ENCODE assay signal across 8 cellular contexts in the genomic region with DNA sequence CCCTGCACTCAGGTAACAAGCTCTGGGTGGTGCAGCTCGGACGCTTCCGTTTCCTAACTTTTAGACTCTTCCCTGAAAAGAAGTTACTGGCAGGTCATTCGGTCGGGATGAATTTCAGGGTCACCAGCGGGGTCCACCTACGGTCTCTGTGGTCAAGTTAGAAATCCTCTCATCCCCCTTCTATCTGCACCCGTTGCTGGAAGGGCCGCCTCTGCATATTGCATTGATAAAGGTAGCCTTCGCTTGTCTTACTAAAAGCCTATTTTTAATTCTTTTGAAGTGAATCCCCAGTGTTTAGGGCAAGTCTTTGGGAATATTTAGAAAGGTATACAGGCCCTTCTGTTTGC. TPM values are rescaled to one million over a fixed set of nuclear protein-coding genes. Genes with fewer than 3 reads are reported as not detected.
DNase-seq lines count a peak whose midpoint lies in the region; ATAC-seq and TF ChIP-seq lines count a peak whose summit lies in the region.

No MANE protein-coding gene starts in this region.

- DNase-seq in H9: no peak
- DNase-seq in SK-N-MC (ENCODE audit: low read depth, low spot score): no peak
- no peak for DNase-seq in fibroblast of the aortic adventitia (ENCODE audit: low read depth)
- DNase-seq in SW 1271 (lab: John Stamatoyannopoulos, UW): no peak
- DNase-seq in activated CD4-positive, alpha-beta T cell treated with anti-CD3 and anti-CD28 coated beads, Interleukin-2, amount 50 U/mL, for 48 hours: no peak
- no peak for DNase-seq in omental fat pad (ENCODE audit: low spot score)

- H3K4me3 ChIP-seq in SK-N-MC (peak overlapping the region; percentile 86), fibroblast of the aortic adventitia (ENCODE audit: low read depth, low read length) (peak overlapping the region; percentile 80), skeletal muscle satellite cell (ENCODE audit: low read length) (peak overlapping the region; percentile 98)

- no peak overlapping the region for H3K14ac ChIP-seq in H9 (ENCODE audit: insufficient read depth, low read length)

- H3K56ac ChIP-seq in H9 (ENCODE audit: insufficient read length, low read depth, low read length): no peak overlapping the region

- no peak overlapping the region for H2BK12ac ChIP-seq in H9 (ENCODE audit: insufficient read length, low read depth, low read length)

- no peak overlapping the region for H4K5ac ChIP-seq in H9 (ENCODE audit: insufficient read length, low read depth, low read length)

- H2AK5ac ChIP-seq in H9 (ENCODE audit: insufficient read length, low read length): no peak overlapping the region

- H3K36me3 ChIP-seq in SK-N-MC (ENCODE audit: insufficient read depth, low read length): peaks cover 18% of the 10 kb centered on the region
- H3K36me3 ChIP-seq in skeletal muscle satellite cell (ENCODE audit: insufficient read depth, low read length): peaks cover 18% of the 10 kb centered on the region

- H3K18ac ChIP-seq in H9 (ENCODE audit: insufficient read length, low read depth, low read length): no peak overlapping the region

- peaks cover 3% of the 10 kb centered on the region for H3K23me2 ChIP-seq in H9 (ENCODE audit: insufficient read length, low read depth, low read length, poor library complexity, severe bottlenecking)

- H4K91ac ChIP-seq in H9 (ENCODE audit: insufficient read length, low read depth, low read length): no peak overlapping the region

- H3K27me3 ChIP-seq in H9 (ENCODE audit: insufficient read depth, low read length) (no peaks in the 10 kb centered on the region), skeletal muscle satellite cell (ENCODE audit: control insufficient read depth, insufficient read depth, low read length) (no peaks in the 10 kb centered on the region)

- no peaks in the 10 kb centered on the region for H3K27me3 Mint-ChIP-seq in H9 (ENCODE audit: low read depth)

- H3K9ac ChIP-seq in H9 (ENCODE audit: extremely low read depth, insufficient read length, low read length) (peak overlapping the region; percentile 49), SK-N-MC (ENCODE audit: insufficient read length) (peak overlapping the region; percentile 79), skeletal muscle satellite cell (ENCODE audit: low read depth, low read length) (peak overlapping the region; percentile 94)

- no peaks in the 10 kb centered on the region for H3K79me1 ChIP-seq in H9 (ENCODE audit: insufficient read depth, low read depth, low read length, poor library complexity, severe bottlenecking)

- no peak overlapping the region for H3K23ac ChIP-seq in H9 (ENCODE audit: insufficient read length, low read depth, low read length)

- H3K4me2 ChIP-seq in H9 (ENCODE audit: insufficient read depth, insufficient read length, low read length): peak overlapping the region; percentile 85
- peak overlapping the region; percentile 86 for H3K4me2 ChIP-seq in skeletal muscle satellite cell (ENCODE audit: low read length)

- no peak overlapping the region for H3K4ac ChIP-seq in H9 (ENCODE audit: low read depth, low read length)

- H3K4me1 ChIP-seq in H9 (ENCODE audit: insufficient read depth, low read length) (no peaks in the 10 kb centered on the region), skeletal muscle satellite cell (ENCODE audit: control insufficient read depth, insufficient read depth, low read length) (peaks cover 19% of the 10 kb centered on the region)

- H3K27ac Mint-ChIP-seq in H9: peak overlapping the region; percentile 41 to 98 (median 82); a peak in 5 of 7 replicates

- TF ChIP-seq CTCF in H9 (conservative IDR thresholded peaks at IDR 0.05) (no peak), fibroblast of the aortic adventitia (IDR thresholded peaks at IDR 0.05; ENCODE audit: insufficient read depth, low read length) (no peak), omental fat pad (IDR thresholded peaks at IDR 0.05) (no peak)

- H3T11ph ChIP-seq in H9 (ENCODE audit: low read length): no peak overlapping the region

- WGBS in H9 (ENCODE audit: extremely low coverage, insufficient read length, low lambda C conversion rate): no CpG with 5 or more reads among the region's 10 CpGs

- H3K9me3 Mint-ChIP-seq in H9: no peaks in the 10 kb centered on the region

- no peak overlapping the region for H2BK15ac ChIP-seq in H9 (ENCODE audit: low read depth, low read length)

- H3K4me3 Mint-ChIP-seq in H9: peak overlapping the region; percentile 96 to 98

- H4K20me1 ChIP-seq in H9 (ENCODE audit: control insufficient read depth, insufficient read depth, insufficient read length): no peaks in the 10 kb centered on the region

- H3K27ac ChIP-seq in H9 (ENCODE audit: insufficient read length, low read depth, low read length) (no peak overlapping the region), SK-N-MC (no peak overlapping the region)

- no peak overlapping the region for H2BK120ac ChIP-seq in H9 (ENCODE audit: low read depth, low read length, poor library complexity, severe bottlenecking)

- H3K36me3 Mint-ChIP-seq in H9 (ENCODE audit: insufficient read depth in 1 of 3, low read depth in 3 of 3): peaks cover 10 to 19% (median 18%) of the 10 kb centered on the region in 3 experiments; a peak in 6 of 7 replicates

- H3K9me3 ChIP-seq in H9 (ENCODE audit: control insufficient read depth, low read depth, low read length) (no peaks in the 10 kb centered on the region), SK-N-MC (ENCODE audit: low read depth, low read length) (no peaks in the 10 kb centered on the region), skeletal muscle satellite cell (replicated peaks; ENCODE audit: low read length) (no peaks in the 10 kb centered on the region)

- no peak overlapping the region for H2BK20ac ChIP-seq in H9 (ENCODE audit: low read depth, low read length, poor library complexity, severe bottlenecking)

- ATAC-seq in HG02610 (IDR thresholded peaks at IDR 0.05; ENCODE audit: unreplicated experiment): no peak
- no peak for ATAC-seq in omental fat pad (ENCODE audit: low FRiP score)

- no peak overlapping the region for H2AFZ ChIP-seq in H9 (ENCODE audit: low read length)

- H3K79me2 ChIP-seq in H9 (ENCODE audit: insufficient read depth, low read length): peaks cover 3% of the 10 kb centered on the region; the same call in 1 of the 2 replicates

- H2BK5ac ChIP-seq in H9 (ENCODE audit: insufficient read length, low read length): no peak overlapping the region

- H4K8ac ChIP-seq in H9 (replicated peaks; ENCODE audit: insufficient read length, low read depth, low read length): no peak overlapping the region

- H3K4me1 Mint-ChIP-seq in H9: peaks cover 12 to 15% of the 10 kb centered on the region in 2 experiments

RNA-seq across cellular contexts. Expression of gene CRLS1, which starts 0.7 kb away (rescaled TPM):
- 39.5 and 41.2 TPM in 2 replicates for total RNA-seq in H9 (2021)
- 50.4 and 74.6 TPM in 2 replicates for total RNA-seq in fibroblast of the aortic adventitia (ENCODE audit: low replicate concordance)
- total RNA-seq in skeletal muscle satellite cell (2012; rRNA removed): 47.8 and 59.1 TPM in 2 replicates
- 100 to 1,000 TPM in 2 of 4 donors, 10 to 100 TPM in 2; 58.5 to 150 (median 101) TPM for total RNA-seq in omental fat pad

RNA-seq across cellular contexts. Expression of gene LRRN4, which starts 47.3 kb away (rescaled TPM):
- total RNA-seq in H9 (2021): 0.22 and 0.42 TPM in 2 replicates
- 0.09 TPM in 1 of 2 replicates, not detected in the other for total RNA-seq in fibroblast of the aortic adventitia (ENCODE audit: low replicate concordance)
- not detected in 2 replicates for total RNA-seq in skeletal muscle satellite cell (2012; rRNA removed)
- 100 to 1,000 TPM in 1 of 4 donors, 10 to 100 TPM in 2, not detected in 1; 22.9 to 154 (median 32.4) TPM for total RNA-seq in omental fat pad

RNA-seq across cellular contexts. Expression of gene MCM8, which starts 56.1 kb away (rescaled TPM):
- total RNA-seq in H9 (2021): 32.2 and 33.3 TPM in 2 replicates
- total RNA-seq in fibroblast of the aortic adventitia (ENCODE audit: low replicate concordance): 5.6 and 17.5 TPM in 2 replicates
- total RNA-seq in skeletal muscle satellite cell (2012; rRNA removed): 10.9 and 11.4 TPM in 2 replicates
- total RNA-seq in omental fat pad: 1 to 10 TPM; 2.3 to 8.0 (median 3.1) TPM

RNA-seq across cellular contexts. Expression of gene TRMT6, which starts 56.2 kb away (rescaled TPM):
- total RNA-seq in H9 (2021) (34.4 and 37.8 TPM in 2 replicates), fibroblast of the aortic adventitia (ENCODE audit: low replicate concordance) (4.1 and 8.0 TPM in 2 replicates), omental fat pad (10 to 100 TPM in 2 of 4 donors, 1 to 10 TPM in 2; 7.9 to 28.1 (median 9.7) TPM)
- total RNA-seq in skeletal muscle satellite cell (2012; rRNA removed): 17.9 and 23.6 TPM in 2 replicates
